ENCODE assay signal across 12 cellular contexts in the genomic region with DNA sequence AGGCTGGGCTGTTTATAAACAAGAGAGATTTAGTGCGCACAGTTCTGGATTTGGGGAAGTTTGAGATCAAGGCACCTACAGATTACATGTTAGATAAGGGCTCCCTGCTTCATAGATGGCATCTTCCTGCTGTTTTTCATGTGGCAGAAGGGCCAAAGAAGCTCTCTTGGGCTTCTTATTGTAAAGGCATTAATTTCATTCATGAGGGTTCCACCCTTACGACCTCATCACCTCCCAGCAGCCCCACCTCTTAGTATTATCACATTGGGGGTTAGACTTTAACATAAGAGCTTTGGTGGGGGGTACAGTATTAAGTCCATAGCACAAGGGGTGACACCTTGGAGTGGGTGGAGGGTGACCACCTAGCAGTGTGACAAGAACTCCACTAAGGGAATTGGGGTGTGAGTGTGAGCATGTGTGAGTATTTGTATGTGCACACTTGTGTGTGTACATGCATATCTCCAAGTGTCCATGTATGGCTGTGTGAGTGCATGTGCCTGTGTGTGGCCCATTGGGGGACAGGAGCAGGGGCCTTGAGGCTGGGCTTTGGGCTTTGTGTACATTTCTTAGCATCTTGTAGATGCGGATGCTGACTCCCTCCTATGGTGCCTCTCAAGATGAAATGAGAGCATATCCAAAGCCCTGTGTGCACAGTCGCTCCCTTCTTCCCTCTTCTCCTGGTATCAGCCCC. TPM values are rescaled to one million over a fixed set of nuclear protein-coding genes. Genes with fewer than 3 reads are reported as not detected.
A peak's percentile ranks its signal among the peaks of the same experiment; 100 is the strongest.
DNase-seq lines count a peak whose midpoint lies in the region; ATAC-seq and TF ChIP-seq lines count a peak whose summit lies in the region.
"Had no signal": no experiment of that assay in that cellular context is flagged by ENCODE, and none has a peak within 500 bp of the region (broad histone marks: within the 10 kb centered on the region; RNA-seq: fewer than 3 reads in every experiment).

No MANE protein-coding gene starts in this region.

- no peak for TF ChIP-seq CTCF in MCF 10A (IDR thresholded peaks at IDR 0.05; ENCODE audit: unreplicated experiment)
- no peak for TF ChIP-seq CTCF in mammary epithelial cell (conservative IDR thresholded peaks at IDR 0.05 in 1 of 2, IDR thresholded peaks at IDR 0.05 in 1 of 2; ENCODE audit: extremely low read depth in 1 of 2, insufficient read depth in 1 of 2, low read depth in 1 of 2, low read length in 2 of 2)
- no peak for TF ChIP-seq CTCF in lower lobe of right lung (IDR thresholded peaks at IDR 0.05)
- TF ChIP-seq CTCF in tibial nerve (IDR thresholded peaks at IDR 0.05): no peak

- no peak for TF ChIP-seq POLR2A in tibial nerve (IDR thresholded peaks at IDR 0.05)

- peaks cover 69% of the 10 kb centered on the region for H3K4me1 ChIP-seq in mammary epithelial cell (ENCODE audit: insufficient read depth, low read length)
- H3K4me1 ChIP-seq in lower lobe of right lung: peaks cover 98% of the 10 kb centered on the region
- peaks cover 0 to 90% (median 58%) of the 10 kb centered on the region in 4 donors for H3K4me1 ChIP-seq in tibial nerve

- H3K79me2 ChIP-seq in mammary epithelial cell (ENCODE audit: insufficient read depth, low read length): peaks cover 91% of the 10 kb centered on the region

- 98% methylated on average over 4 of the region's 4 CpGs for WGBS in mammary epithelial cell (ENCODE audit: low coverage, missing lambda C conversion rate)
- WGBS in tibial nerve, 2 donors: 81 to 86% methylated on average over 4 of the region's 4 CpGs

- H3K9ac ChIP-seq in mammary epithelial cell (ENCODE audit: insufficient read depth, low read length): no peak overlapping the region

- ATAC-seq in activated CD8-positive, alpha-beta T cell treated with anti-CD3 and anti-CD28 coated beads, Interleukin-2, amount 10 ng/mL, durations not matched to agents 7 days and 5 days: no peak
- no peak for ATAC-seq in lower lobe of right lung
- no peak for ATAC-seq in stimulated activated naive CD8-positive, alpha-beta T cell treated with anti-CD3 and anti-CD28 coated beads, Interleukin-15, Interleukin-2, amounts not matched to agents 100 U/mL and 50 U/mL, for 24 hours
- ATAC-seq: body of pancreas had no signal

- in situ Hi-C loops in mammary epithelial cell (cut with MboI; ENCODE audit: low sequenced_read_pairs in 2 of 2): no loop called here

- DNase-seq in MCF 10A (ENCODE audit: unreplicated experiment) (no peak), mammary epithelial cell (no peak), lower lobe of right lung (peak; percentile 20), tibial nerve (ENCODE audit: low spot score in 2 of 2) (no peak), C1 segment of cervical spinal cord (lab: John Stamatoyannopoulos, UW) (no peak), NCI-H2081 (lab: John Stamatoyannopoulos, UW) (no peak)
- DNase-seq in activated CD8-positive, alpha-beta T cell treated with anti-CD3 and anti-CD28 coated beads, Interleukin-2, amount 10 ng/mL, durations not matched to agents 7 days and 5 days: no peak
- no peak for DNase-seq in stimulated activated naive CD8-positive, alpha-beta T cell treated with anti-CD3 and anti-CD28 coated beads, Interleukin-15, Interleukin-2, amounts not matched to agents 100 U/mL and 50 U/mL, for 24 hours
- DNase-seq: body of pancreas, NCI-H2171 treated with DMSO at 0.1 percent for 48 hours, WERI-Rb-1 had no signal

- no peaks in the 10 kb centered on the region for H3K27me3 Mint-ChIP-seq in MCF 10A (ENCODE audit: insufficient read depth, unreplicated experiment)
- no peaks in the 10 kb centered on the region for H3K27me3 Mint-ChIP-seq in activated CD8-positive, alpha-beta T cell treated with anti-CD3 and anti-CD28 coated beads, Interleukin-2, amount 10 ng/mL, durations not matched to agents 7 days and 5 days (ENCODE audit: low read depth)
- H3K27me3 Mint-ChIP-seq: type B pancreatic cell had no signal

- H3K4me3 Mint-ChIP-seq in MCF 10A (ENCODE audit: unreplicated experiment): no peak overlapping the region
- no peak overlapping the region for H3K4me3 Mint-ChIP-seq in activated CD8-positive, alpha-beta T cell treated with anti-CD3 and anti-CD28 coated beads, Interleukin-2, amount 10 ng/mL, durations not matched to agents 7 days and 5 days
- H3K4me3 Mint-ChIP-seq: type B pancreatic cell had no signal

- dilution Hi-C loops in mammary epithelial cell (cut with HindIII; ENCODE audit: low sequenced_read_pairs): no loop called here

- no peaks in the 10 kb centered on the region for H4K20me1 ChIP-seq in mammary epithelial cell (ENCODE audit: insufficient read depth, low read length)

- intact Hi-C loops in MCF 10A (cut with micrococcal nuclease) (no loop called here), mammary epithelial cell (cut with micrococcal nuclease) (no loop called here), lower lobe of right lung (cut with DNase I) (no loop called here)

- no peaks in the 10 kb centered on the region for H3K9me3 Mint-ChIP-seq in MCF 10A (ENCODE audit: unreplicated experiment)
- peaks cover 4% of the 10 kb centered on the region for H3K9me3 Mint-ChIP-seq in activated CD8-positive, alpha-beta T cell treated with anti-CD3 and anti-CD28 coated beads, Interleukin-2, amount 10 ng/mL, durations not matched to agents 7 days and 5 days (ENCODE audit: insufficient read depth)
- H3K9me3 Mint-ChIP-seq: type B pancreatic cell had no signal

- no peak for TF ChIP-seq EP300 in tibial nerve (IDR thresholded peaks at IDR 0.05)

- CTCF ChIA-PET in MCF 10A (lab: Yijun Ruan, JAX): interaction anchor here (0.7 kb wide), 1 partner anchor 42 kb away, joined by 3 read pairs; a partner anchor contains a TSS
- CTCF ChIA-PET in mammary epithelial cell (lab: Charles Lee; ENCODE audit: low non-redundant PET): no interaction called here
- CTCF ChIA-PET in activated CD8-positive, alpha-beta T cell treated with anti-CD3 and anti-CD28 coated beads, Interleukin-2, amount 10 ng/mL, durations not matched to agents 7 days and 5 days (lab: Charles Lee): no interaction called here

- H3K27ac ChIP-seq in mammary epithelial cell (ENCODE audit: insufficient read depth, low read depth, low read length) (no peak overlapping the region), lower lobe of right lung (peak overlapping the region; percentile 64), tibial nerve (peak overlapping the region in 3 of 4 donors; percentile 43 to 82 (median 69))
- H3K27ac ChIP-seq: WERI-Rb-1 had no signal

- H3K4me3 ChIP-seq in mammary epithelial cell (replicated peaks in 1 of 3; ENCODE audit: insufficient read depth in 1 of 3, low read depth in 2 of 3, low read length in 3 of 3) (no peak overlapping the region), lower lobe of right lung (no peak overlapping the region), tibial nerve (no peak overlapping the region)
- H3K4me3 ChIP-seq: body of pancreas had no signal

- no peak overlapping the region for H3K4me2 ChIP-seq in mammary epithelial cell (ENCODE audit: insufficient read depth, low read depth, low read length)

- no peak overlapping the region for H2AFZ ChIP-seq in mammary epithelial cell (ENCODE audit: low read depth, low read length)

- peaks cover 72% of the 10 kb centered on the region for H3K4me1 Mint-ChIP-seq in MCF 10A (ENCODE audit: insufficient read depth, unreplicated experiment)
- H3K4me1 Mint-ChIP-seq in activated CD8-positive, alpha-beta T cell treated with anti-CD3 and anti-CD28 coated beads, Interleukin-2, amount 10 ng/mL, durations not matched to agents 7 days and 5 days (ENCODE audit: low read depth): peaks cover 86% of the 10 kb centered on the region

- POLR2A ChIA-PET in MCF 10A (lab: Yijun Ruan, JAX): no interaction called here
- POLR2A ChIA-PET in activated CD8-positive, alpha-beta T cell treated with anti-CD3 and anti-CD28 coated beads, Interleukin-2, amount 10 ng/mL, durations not matched to agents 7 days and 5 days (lab: Charles Lee): no interaction called here

- H3K9me3 ChIP-seq in mammary epithelial cell (replicated peaks; ENCODE audit: insufficient read depth, low read length): no peaks in the 10 kb centered on the region
- H3K9me3 ChIP-seq in lower lobe of right lung: no peaks in the 10 kb centered on the region
- H3K9me3 ChIP-seq in tibial nerve: peaks cover 0 to 4% (median under 1%) of the 10 kb centered on the region in 4 donors
- H3K9me3 ChIP-seq: body of pancreas had no signal

- no peaks in the 10 kb centered on the region for H3K36me3 Mint-ChIP-seq in MCF 10A (ENCODE audit: insufficient read depth, unreplicated experiment)
- peaks cover 10% of the 10 kb centered on the region for H3K36me3 Mint-ChIP-seq in activated CD8-positive, alpha-beta T cell treated with anti-CD3 and anti-CD28 coated beads, Interleukin-2, amount 10 ng/mL, durations not matched to agents 7 days and 5 days (ENCODE audit: low read depth)

- H3K27me3 ChIP-seq in mammary epithelial cell (ENCODE audit: insufficient read depth, low read length): no peaks in the 10 kb centered on the region
- no peaks in the 10 kb centered on the region for H3K27me3 ChIP-seq in lower lobe of right lung (ENCODE audit: low read depth)
- no peaks in the 10 kb centered on the region for H3K27me3 ChIP-seq in tibial nerve
- H3K27me3 ChIP-seq: body of pancreas had no signal

- peak overlapping the region; percentile 95 for H3K27ac Mint-ChIP-seq in MCF 10A (ENCODE audit: low read depth, unreplicated experiment)
- H3K27ac Mint-ChIP-seq in activated CD8-positive, alpha-beta T cell treated with anti-CD3 and anti-CD28 coated beads, Interleukin-2, amount 10 ng/mL, durations not matched to agents 7 days and 5 days: peak overlapping the region; percentile 63
- H3K27ac Mint-ChIP-seq: type B pancreatic cell had no signal

- BruUV-seq in MCF 10A (replicated peaks; lab: Mats Ljungman, UMichigan) (no TSS peak), mammary epithelial cell (replicated peaks; lab: Mats Ljungman, UMichigan) (no TSS peak)

- H3K36me3 ChIP-seq in mammary epithelial cell (ENCODE audit: insufficient read depth, low read length): no peaks in the 10 kb centered on the region
- H3K36me3 ChIP-seq in lower lobe of right lung: no peaks in the 10 kb centered on the region
- H3K36me3 ChIP-seq in tibial nerve: no peaks in the 10 kb centered on the region

RNA-seq across cellular contexts. Expression of a gene that starts 42.7 kb away (rescaled TPM):
- total RNA-seq in MCF 10A (2022) (62.2 and 77.9 TPM in 2 replicates), mammary epithelial cell (10 to 100 TPM; 67.7 to 69.7 TPM), lower lobe of right lung (57.2 TPM), tibial nerve (100 to 1,000 TPM in 3 of 4 donors, 10 to 100 TPM in 1; 99.0 to 174 (median 120) TPM)
- polyA plus RNA-seq in mammary epithelial cell: 59.1 TPM
- 235 TPM for polyA minus RNA-seq in mammary epithelial cell
- 10 to 100 TPM; 31.1 to 31.9 TPM for total RNA-seq in activated CD8-positive, alpha-beta T cell treated with anti-CD3 and anti-CD28 coated beads, Interleukin-2, amount 10 ng/mL, durations not matched to agents 7 days and 5 days
